Comparison of ENCODE assay signal across 7 cellular contexts in the genomic region with DNA sequence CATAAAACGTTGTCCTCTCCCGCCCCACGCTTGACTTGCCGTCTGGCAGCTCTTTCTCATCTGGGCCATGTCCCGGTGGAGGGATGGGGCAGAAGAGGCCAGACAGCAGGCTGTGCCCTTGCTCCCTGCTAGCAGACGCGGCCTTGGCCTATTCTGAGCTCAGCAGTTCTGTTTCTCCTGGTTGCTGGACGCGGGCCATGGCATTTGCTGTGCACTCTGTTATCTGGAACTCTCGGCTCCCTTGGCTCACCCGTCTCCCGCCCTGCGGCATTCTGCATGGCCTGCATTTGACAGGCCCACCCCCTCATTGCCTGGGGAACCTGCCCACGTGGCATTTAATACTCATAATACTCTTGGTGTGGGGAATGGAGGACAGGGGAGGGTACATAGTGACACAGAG.
A peak's percentile ranks its signal among the peaks of the same experiment; 100 is the strongest.
DNase-seq lines count a peak whose midpoint lies in the region; ATAC-seq, FAIRE-seq and TF ChIP-seq lines count a peak whose summit lies in the region.
"Not testable (repeated sequence)": the region's sequence is repeated elsewhere in the genome, so short reads cannot be mapped to it uniquely, and the experiment has no call there.

No MANE protein-coding gene starts in this region.

- not testable (repeated sequence) for H3K4me3 ChIP-seq in astrocyte (ENCODE audit: insufficient read depth, low read depth, low read length); epithelial cell of proximal tubule (ENCODE audit: low read depth, low read length); cardiac muscle cell; psoas muscle; thyroid gland (replicated peaks in 1 of 3)

- not testable (repeated sequence) for H3K79me2 ChIP-seq in astrocyte (ENCODE audit: insufficient read depth, low read length)

- not testable (repeated sequence) for H3K4me1 Mint-ChIP-seq in astrocyte (ENCODE audit: low read depth, unreplicated experiment)

- not testable (repeated sequence) for H3K4me2 ChIP-seq in astrocyte (ENCODE audit: low read length)

- H3K27ac Mint-ChIP-seq in astrocyte (ENCODE audit: unreplicated experiment), result not testable (repeated sequence)

- H3K36me3 ChIP-seq in astrocyte (ENCODE audit: insufficient read depth, low read length); cardiac muscle cell; psoas muscle (ENCODE audit: insufficient read depth in 1 of 2, low read depth in 1 of 2); thyroid gland: not testable (repeated sequence)

- TF ChIP-seq POLR2A in thyroid gland (IDR thresholded peaks at IDR 0.05), result not testable (repeated sequence)

- not testable (repeated sequence) for H3K9me3 Mint-ChIP-seq in astrocyte (ENCODE audit: unreplicated experiment)

- not testable (repeated sequence) for H3K27me3 Mint-ChIP-seq in astrocyte (ENCODE audit: low read depth, unreplicated experiment)

- H2AFZ ChIP-seq in astrocyte (ENCODE audit: low read depth, low read length), result not testable (repeated sequence)

- H3K9ac ChIP-seq in astrocyte (ENCODE audit: low read length), result not testable (repeated sequence)

- intact Hi-C loops in left colon (cut with DNase I, micrococcal nuclease); psoas muscle (cut with DNase I); thyroid gland (cut with DNase I): not testable (repeated sequence)

- peak; percentile 51 for DNase-seq in astrocyte (ENCODE audit: low read depth)
- peak; percentile 1 for DNase-seq in epithelial cell of proximal tubule (ENCODE audit: low read depth)
- peak in 1 of 2 donors; percentile 91 for DNase-seq in cardiac muscle cell (ENCODE audit: low read depth in 1 of 2, low spot score in 1 of 2)
- peak; percentile 13 to 39 for DNase-seq in left colon
- peak; percentile 76 for DNase-seq in mucosa of gallbladder (ENCODE audit: low spot score)
- peak; percentile 68 to 80 for DNase-seq in psoas muscle
- peak; percentile 75 to 85 for DNase-seq in thyroid gland

- H3K36me3 Mint-ChIP-seq in astrocyte (ENCODE audit: low read depth, unreplicated experiment), result not testable (repeated sequence)

- not testable (repeated sequence) for H3K4me3 Mint-ChIP-seq in astrocyte (ENCODE audit: unreplicated experiment)

- FAIRE-seq in astrocyte (lab: Jason Lieb, UNC), result not testable (repeated sequence)

- not testable (repeated sequence) for H4K20me1 ChIP-seq in astrocyte (ENCODE audit: insufficient read depth, low read length)

- not testable (repeated sequence) for H3K9me3 ChIP-seq in astrocyte (ENCODE audit: insufficient read depth, low read depth, low read length); cardiac muscle cell (ENCODE audit: low read depth); psoas muscle; thyroid gland

- not testable (repeated sequence) for H3K27me3 ChIP-seq in astrocyte (ENCODE audit: insufficient read depth, low read length); cardiac muscle cell; psoas muscle (ENCODE audit: insufficient read depth in 3 of 3, low read length in 2 of 3); thyroid gland

- not testable (repeated sequence) for H3K27ac ChIP-seq in astrocyte (ENCODE audit: low read depth, low read length); cardiac muscle cell; psoas muscle
- H3K27ac ChIP-seq in thyroid gland, result peak overlapping the region in 2 of 3 donors; percentile 9 to 53

- ATAC-seq in left colon, result not testable (repeated sequence)
- ATAC-seq in psoas muscle, result peak; percentile 94 to 97 (median 96)

- not testable (repeated sequence) for TF ChIP-seq CTCF in astrocyte (IDR thresholded peaks at IDR 0.05; ENCODE audit: insufficient read depth, low read depth, low read length); epithelial cell of proximal tubule (conservative IDR thresholded peaks at IDR 0.05; ENCODE audit: low read depth, low read length)
- peak; percentile 20 for TF ChIP-seq CTCF in cardiac muscle cell (IDR thresholded peaks at IDR 0.05; ENCODE audit: low read depth, low read length)
- TF ChIP-seq CTCF in psoas muscle (IDR thresholded peaks at IDR 0.05), result peak; percentile 19
- TF ChIP-seq CTCF in thyroid gland (IDR thresholded peaks at IDR 0.05), result peak in 2 of 6 experiments; percentile 23 to 29

- not testable (repeated sequence) for H3K4me1 ChIP-seq in astrocyte (ENCODE audit: insufficient read depth, low read length); cardiac muscle cell (ENCODE audit: low read depth); psoas muscle; thyroid gland

- 20 to 27% (median 25%) methylated on average over 5 to 14 of the region's 14 CpGs for WGBS in psoas muscle, 3 donors
- 0 to 14% methylated on average over 1 of the region's 14 CpGs for WGBS in thyroid gland, 2 donors
